Comparison of ENCODE assay signal across 12 cellular contexts in the genomic region with DNA sequence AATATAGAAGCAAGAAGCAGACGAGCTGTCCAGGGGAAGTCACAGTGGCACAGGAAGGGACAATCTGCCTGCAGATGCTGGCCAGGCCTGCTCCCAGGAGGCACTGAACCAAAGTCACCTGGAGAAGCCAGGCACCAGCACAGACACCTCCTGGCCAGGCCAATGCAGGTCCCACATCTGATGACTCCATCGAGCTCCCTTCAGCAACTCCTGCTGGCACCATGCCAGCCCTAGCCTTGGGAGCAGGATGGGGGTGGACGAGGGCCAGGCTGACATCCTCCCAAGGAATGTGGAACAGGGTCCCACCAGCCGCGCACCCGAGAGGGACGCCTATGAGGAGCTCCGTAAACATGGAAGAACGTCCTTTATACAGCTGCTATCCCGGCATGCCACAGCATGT. TPM values are rescaled to one million over a fixed set of nuclear protein-coding genes. Genes with fewer than 3 reads are reported as not detected.
DNase-seq lines count a peak whose midpoint lies in the region; ATAC-seq, FAIRE-seq and TF ChIP-seq lines count a peak whose summit lies in the region.
"Had no signal": no experiment of that assay in that cellular context is flagged by ENCODE, and none has a peak within 500 bp of the region (broad histone marks: within the 10 kb centered on the region; RNA-seq: fewer than 3 reads in every experiment).

No MANE protein-coding gene starts in this region.

- in situ Hi-C loops in gastrocnemius medialis (cut with MboI; ENCODE audit: low sequenced_read_pairs in 4 of 4), result loop anchor here in 3 of 4 donors (10.0 to 25.0 kb wide), 4 partner anchors 102 to 377 kb away; a partner anchor contains a TSS

- H3K36me3 Mint-ChIP-seq in astrocyte (ENCODE audit: low read depth, unreplicated experiment), result peaks cover 13% of the 10 kb centered on the region
- H3K36me3 Mint-ChIP-seq: activated naive CD8-positive, alpha-beta T cell had no signal

- H3K36me3 ChIP-seq in astrocyte (ENCODE audit: insufficient read depth, low read length) (peaks cover 6% of the 10 kb centered on the region), left ventricle myocardium inferior (peaks cover 37% of the 10 kb centered on the region), gastrocnemius medialis (peaks cover 0 to 8% of the 10 kb centered on the region in 2 donors)

- H3K27me3 Mint-ChIP-seq in astrocyte (ENCODE audit: low read depth, unreplicated experiment), result no peaks in the 10 kb centered on the region
- H3K27me3 Mint-ChIP-seq: activated naive CD8-positive, alpha-beta T cell had no signal

- peaks cover 7% of the 10 kb centered on the region for H3K4me1 Mint-ChIP-seq in astrocyte (ENCODE audit: low read depth, unreplicated experiment)

- H3K9me3 ChIP-seq in astrocyte (ENCODE audit: insufficient read depth, low read depth, low read length) (peaks cover 4% of the 10 kb centered on the region), left ventricle myocardium inferior (replicated peaks) (no peaks in the 10 kb centered on the region), gastrocnemius medialis (no peaks in the 10 kb centered on the region)

- peak overlapping the region; percentile 67 for H3K9ac ChIP-seq in astrocyte (ENCODE audit: low read length)

- H3K27ac ChIP-seq in astrocyte (ENCODE audit: low read depth, low read length) (peak overlapping the region; percentile 73), left ventricle myocardium inferior (replicated peaks) (peak overlapping the region; percentile 91), gastrocnemius medialis (peak overlapping the region; percentile 89 to 96 (median 94))

- peak; percentile 3 to 10 for ATAC-seq in gastrocnemius medialis

- peaks cover 88% of the 10 kb centered on the region for H4K20me1 ChIP-seq in astrocyte (ENCODE audit: insufficient read depth, low read length)

- no peak overlapping the region for H3K4me3 ChIP-seq in astrocyte (ENCODE audit: insufficient read depth, low read depth, low read length)
- H3K4me3 ChIP-seq in left ventricle myocardium inferior, result peak overlapping the region; percentile 0
- peak overlapping the region in 1 of 4 donors; percentile 19 for H3K4me3 ChIP-seq in gastrocnemius medialis

- DNase-seq in ELR (ENCODE audit: low read depth) (peak; percentile 85), astrocyte (ENCODE audit: low read depth) (peak; percentile 68), left ventricle myocardium inferior (peak; percentile 66), gastrocnemius medialis (peak in 1 of 2 donors; percentile 72), NCI-H69 (lab: John Stamatoyannopoulos, UW) (no peak), ecto neural progenitor cell (ENCODE audit: low spot score) (no peak)
- no peak for DNase-seq in NK-92 treated with Interleukin-12 subunit alpha and Interleukin-12 subunit beta, amount 100 ng/mL, for 24 hours (lab: John Stamatoyannopoulos, UW)
- no peak for DNase-seq in activated naive CD4-positive, alpha-beta T cell treated with Interleukin-2 at 50 U/mL for 16 hours
- DNase-seq: COR-L47, NCI-H1930, T-helper 2 cell had no signal

- H3K4me3 Mint-ChIP-seq in astrocyte (ENCODE audit: unreplicated experiment), result peak overlapping the region; percentile 40
- H3K4me3 Mint-ChIP-seq: activated naive CD8-positive, alpha-beta T cell had no signal

- H3K27me3 ChIP-seq in astrocyte (ENCODE audit: insufficient read depth, low read length), result no peaks in the 10 kb centered on the region
- H3K27me3 ChIP-seq in left ventricle myocardium inferior (ENCODE audit: low read depth), result no peaks in the 10 kb centered on the region
- H3K27me3 ChIP-seq in gastrocnemius medialis, result no peaks in the 10 kb centered on the region

- H3K79me2 ChIP-seq in astrocyte (ENCODE audit: insufficient read depth, low read length), result peaks cover 5% of the 10 kb centered on the region

- peaks cover 41% of the 10 kb centered on the region for H3K4me1 ChIP-seq in astrocyte (ENCODE audit: insufficient read depth, low read length)
- peaks cover 80% of the 10 kb centered on the region for H3K4me1 ChIP-seq in left ventricle myocardium inferior
- peaks cover 76 to 80% of the 10 kb centered on the region in 2 donors for H3K4me1 ChIP-seq in gastrocnemius medialis

- no peak for TF ChIP-seq POLR2A in gastrocnemius medialis (IDR thresholded peaks at IDR 0.05)

- H2AFZ ChIP-seq in astrocyte (ENCODE audit: low read depth, low read length), result no peak overlapping the region

- TF ChIP-seq CTCF in astrocyte (IDR thresholded peaks at IDR 0.05; ENCODE audit: insufficient read depth, low read depth, low read length), result no peak
- TF ChIP-seq CTCF in left ventricle myocardium inferior (IDR thresholded peaks at IDR 0.05; ENCODE audit: borderline replicate concordance), result no peak
- no peak for TF ChIP-seq CTCF in gastrocnemius medialis (IDR thresholded peaks at IDR 0.05 in 4 of 5, conservative IDR thresholded peaks at IDR 0.05 in 1 of 5)

- intact Hi-C loops in left ventricle myocardium inferior (cut with micrococcal nuclease) (no loop called here), gastrocnemius medialis (cut with DNase I; ENCODE audit: low total_unique reads) (loop anchor here (5.0 kb wide), 2 partner anchors 112 to 217 kb away; a partner anchor contains a TSS)

- H3K4me2 ChIP-seq in astrocyte (ENCODE audit: low read length), result peak overlapping the region; percentile 70

- no peak overlapping the region for H3K27ac Mint-ChIP-seq in astrocyte (ENCODE audit: unreplicated experiment)
- H3K27ac Mint-ChIP-seq: activated naive CD8-positive, alpha-beta T cell had no signal

- no peaks in the 10 kb centered on the region for H3K9me3 Mint-ChIP-seq in astrocyte (ENCODE audit: unreplicated experiment)

- FAIRE-seq in astrocyte (lab: Jason Lieb, UNC), result no peak

RNA-seq across cellular contexts. Expression of a gene that starts 22.4 kb away (rescaled TPM):
- total RNA-seq in astrocyte (128 and 153 TPM in 2 replicates), left ventricle myocardium inferior (24.1 TPM), gastrocnemius medialis (10 to 100 TPM in 1 of 4 donors, 1 to 10 TPM in 3; 5.1 to 29.1 (median 7.8) TPM)

RNA-seq across cellular contexts. Expression of a gene that starts 41.1 kb away (rescaled TPM):
- total RNA-seq in astrocyte (51.2 and 56.6 TPM in 2 replicates), left ventricle myocardium inferior (30.8 TPM), gastrocnemius medialis (10 to 100 TPM; 24.7 to 65.2 (median 44.1) TPM)

Comparison
In these comparisons a context has a peak if more than half of its experiments do, and no peak if none do; other contexts are left out.
1. DNase-seq: peak in ELR (single experiment), astrocyte (single experiment) and left ventricle myocardium inferior (single experiment); none in NK-92 treated with Interleukin-12 subunit alpha and Interleukin-12 subunit beta, amount 100 ng/mL, for 24 hours (single experiment), NCI-H69 (single experiment), activated naive CD4-positive, alpha-beta T cell treated with Interleukin-2 at 50 U/mL for 16 hours (single experiment) and ecto neural progenitor cell (single experiment).
2. Peak in every context shown above with its lines, with median percentiles within 50 percentile points of each other: H3K27ac ChIP-seq.